1 cellular context compared by ENCODE assay signal in the genomic region with DNA sequence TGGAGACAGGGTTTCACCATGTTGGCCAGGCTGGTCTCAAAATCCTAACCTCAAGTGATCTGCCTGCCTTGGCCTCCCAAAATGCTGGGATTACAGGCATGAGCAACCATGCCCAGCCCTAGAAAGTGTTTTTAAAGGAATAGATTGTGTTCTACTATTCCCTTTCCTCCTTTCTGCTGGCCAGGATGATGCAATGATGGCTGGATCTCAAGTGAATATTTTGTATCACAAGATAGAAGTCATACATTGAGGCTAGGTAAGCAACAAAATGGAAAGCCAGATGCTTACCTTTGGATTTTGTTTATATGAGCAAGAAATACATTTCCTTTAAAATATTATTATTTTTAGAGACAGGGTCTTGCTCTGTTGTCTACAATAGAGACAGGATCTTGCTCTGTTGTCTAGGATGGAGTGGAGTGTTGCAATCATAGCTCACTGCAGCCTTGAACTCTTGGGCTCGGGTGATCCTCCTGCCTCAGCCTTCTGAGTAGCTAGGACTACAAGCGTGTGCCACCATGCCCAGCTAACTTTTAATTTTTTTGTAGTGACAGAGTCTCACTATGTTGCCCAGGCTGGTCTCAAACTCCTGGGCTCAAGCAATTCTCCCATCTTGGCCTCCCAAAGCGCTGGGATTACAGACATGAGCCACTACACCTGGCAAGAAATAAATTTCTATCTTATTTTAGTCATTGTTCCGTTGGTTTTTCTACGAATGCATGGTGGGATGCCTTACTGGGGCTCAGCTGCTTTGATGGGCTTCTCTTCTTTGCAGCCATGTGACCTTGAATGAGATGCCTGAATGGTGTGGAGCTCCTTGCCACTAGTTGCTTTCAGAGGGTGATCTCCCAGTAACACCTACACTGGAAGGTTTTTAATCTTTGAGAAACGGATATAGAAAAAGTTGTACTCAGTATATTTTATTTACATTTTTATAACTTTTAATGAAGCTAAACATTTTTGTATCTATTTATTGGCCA.
TF ChIP-seq lines count a peak whose summit lies in the region.

No MANE protein-coding gene starts in this region.

TF ChIP-seq in IMR-90, 13 proteins besides CTCF, POLR2A, EP300 and RAD21:
- TF ChIP-seq BHLHE40 (IDR thresholded peaks at IDR 0.05; ENCODE audit: low read depth, low read length) = no peak
- TF ChIP-seq CHD1 (IDR thresholded peaks at IDR 0.05; ENCODE audit: low read depth, low read length) = no peak
- no peak for TF ChIP-seq RCOR1 (IDR thresholded peaks at IDR 0.05; ENCODE audit: insufficient replicate concordance, low read length)
- TF ChIP-seq NFE2L2 (IDR thresholded peaks at IDR 0.05; ENCODE audit: low read depth, low read length) = no peak
- no peak for TF ChIP-seq RFX5 (IDR thresholded peaks at IDR 0.05; ENCODE audit: low read depth, low read length)
- peak; percentile 52; the same call in 1 of the 2 replicates for TF ChIP-seq CEBPB (IDR thresholded peaks at IDR 0.05; ENCODE audit: low read depth, low read length)
- TF ChIP-seq MXI1 (IDR thresholded peaks at IDR 0.05; ENCODE audit: borderline replicate concordance, low read depth, low read length) = no peak
TF ChIP-seq in IMR-90: peak in this region for 1.
